In genomic region chrX:112832481-112833095, GRCh38 we compare ENCODE assay signal across 13 cellular contexts. TPM values are rescaled to one million over a fixed set of nuclear protein-coding genes. Genes with fewer than 3 reads are reported as not detected.
DNase-seq lines count a peak whose midpoint lies in the region; TF ChIP-seq lines count a peak whose summit lies in the region.
"Had no signal": no experiment of that assay in that cellular context is flagged by ENCODE, and none has a peak within 500 bp of the region (broad histone marks: within the 10 kb centered on the region; RNA-seq: fewer than 3 reads in every experiment).

No MANE protein-coding gene starts in this region.

- H3K27me3 Mint-ChIP-seq in type B pancreatic cell, result no peaks in the 10 kb centered on the region
- no peaks in the 10 kb centered on the region for H3K27me3 Mint-ChIP-seq in activated CD4-positive, alpha-beta memory T cell treated with anti-CD3 and anti-CD28 coated beads for 36 hours

- CTCF ChIA-PET in activated CD4-positive, alpha-beta memory T cell treated with anti-CD3 and anti-CD28 coated beads for 36 hours (lab: Charles Lee), result no interaction called here

- peaks cover 32% of the 10 kb centered on the region for H3K36me3 Mint-ChIP-seq in type B pancreatic cell
- no peaks in the 10 kb centered on the region for H3K36me3 Mint-ChIP-seq in activated CD4-positive, alpha-beta memory T cell treated with anti-CD3 and anti-CD28 coated beads for 36 hours

- peaks cover 54% of the 10 kb centered on the region for H3K4me1 Mint-ChIP-seq in type B pancreatic cell (ENCODE audit: unreplicated experiment)
- H3K4me1 Mint-ChIP-seq in activated CD4-positive, alpha-beta memory T cell treated with anti-CD3 and anti-CD28 coated beads for 36 hours (ENCODE audit: low read depth), result no peaks in the 10 kb centered on the region

- in situ Hi-C loops in G401 (cut with HindIII; ENCODE audit: low sequenced_read_pairs), result no loop called here

- POLR2A ChIA-PET in activated CD4-positive, alpha-beta memory T cell treated with anti-CD3 and anti-CD28 coated beads for 36 hours (lab: Charles Lee), result no interaction called here

- peak overlapping the region; percentile 90 for H3K27ac Mint-ChIP-seq in type B pancreatic cell
- no peak overlapping the region for H3K27ac Mint-ChIP-seq in activated CD4-positive, alpha-beta memory T cell treated with anti-CD3 and anti-CD28 coated beads for 36 hours

- no peaks in the 10 kb centered on the region for H3K9me3 Mint-ChIP-seq in type B pancreatic cell
- no peaks in the 10 kb centered on the region for H3K9me3 Mint-ChIP-seq in activated CD4-positive, alpha-beta memory T cell treated with anti-CD3 and anti-CD28 coated beads for 36 hours

- TF ChIP-seq CTCF in type B pancreatic cell (conservative IDR thresholded peaks at IDR 0.05), result no peak

- DNase-seq in DMS153 (lab: John Stamatoyannopoulos, UW) (peak; percentile 9), DMS153 treated with DMSO at 0.1 percent for 48 hours (lab: John Stamatoyannopoulos, UW; ENCODE audit: unreplicated experiment) (no peak), RPMI8226 (peak; percentile 72), islet precursor cell (peak; percentile 93), type B pancreatic cell (ENCODE audit: extremely low spot score, unreplicated experiment) (no peak), G401 (ENCODE audit: low spot score) (no peak), GOT3 (lab: John Stamatoyannopoulos, UW) (no peak)
- DNase-seq in activated CD4-positive, alpha-beta memory T cell treated with anti-CD3 and anti-CD28 coated beads for 36 hours, result no peak
- DNase-seq: activated CD4-positive, CD25-positive, alpha-beta regulatory T cell; activated effector memory CD4-positive, alpha-beta T cell treated with Interleukin-2 at 50 U/mL for 16 hours; cortex of kidney; EL; Karpas-422 had no signal

- intact Hi-C loops in activated CD4-positive, alpha-beta memory T cell treated with anti-CD3 and anti-CD28 coated beads for 36 hours (cut with micrococcal nuclease), result no loop called here

- H3K4me3 Mint-ChIP-seq in type B pancreatic cell, result peak overlapping the region; percentile 83
- no peak overlapping the region for H3K4me3 Mint-ChIP-seq in activated CD4-positive, alpha-beta memory T cell treated with anti-CD3 and anti-CD28 coated beads for 36 hours

RNA-seq across cellular contexts. Expression of gene AMOT, which starts 8.0 kb away (rescaled TPM):
- 235 and 507 TPM in 2 replicates for total RNA-seq in type B pancreatic cell (ENCODE audit: low replicate concordance)
- total RNA-seq in G401 (2014; rRNA removed; shearing (Covaris generic)), result under 0.01 TPM in 1 of 2 replicates, not detected in the other
- total RNA-seq in activated CD4-positive, alpha-beta memory T cell treated with anti-CD3 and anti-CD28 coated beads for 36 hours, result 1 to 10 TPM; 1.1 to 1.4 TPM

Comparison
In these comparisons a context has a peak if more than half of its experiments do, and no peak if none do; other contexts are left out.
1. DNase-seq: peak in DMS153 (single experiment), RPMI8226 (single experiment) and islet precursor cell (single experiment); none in DMS153 treated with DMSO at 0.1 percent for 48 hours (single experiment), type B pancreatic cell (single experiment), G401 (single experiment), GOT3 (single experiment) and activated CD4-positive, alpha-beta memory T cell treated with anti-CD3 and anti-CD28 coated beads for 36 hours (single experiment).
2. RNA of gene AMOT, which starts 8.0 kb away (total RNA-seq): 235 to 507 TPM in type B pancreatic cell; 1.1 to 1.4 TPM in activated CD4-positive, alpha-beta memory T cell treated with anti-CD3 and anti-CD28 coated beads for 36 hours and under 0.01 TPM in G401; every median in the first group is over 10 times any median in the second.